ENCODE assay signal across 8 cellular contexts in the genomic region with DNA sequence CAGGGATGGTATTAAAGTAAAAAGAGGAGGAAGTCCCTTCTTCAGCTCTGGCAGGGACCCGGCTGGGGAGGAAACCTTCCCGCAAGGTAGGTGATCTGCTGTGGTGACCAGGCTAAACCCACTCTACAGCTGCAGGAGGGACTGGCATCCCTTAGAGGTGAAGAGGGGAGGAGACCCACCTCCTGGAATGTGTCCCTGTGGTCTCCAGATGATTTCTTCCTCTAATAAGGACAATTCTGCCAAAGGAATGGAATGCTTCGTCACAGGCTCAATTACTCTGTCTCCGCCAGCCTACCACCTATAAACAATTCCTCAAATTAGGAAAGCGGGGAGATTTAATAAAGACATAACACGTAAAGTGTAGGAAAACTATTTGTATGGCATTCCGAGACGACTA.
DNase-seq lines count a peak whose midpoint lies in the region; ATAC-seq lines count a peak whose summit lies in the region.

No MANE protein-coding gene starts in this region.

- peak overlapping the region; percentile 95 for H3K4me3 ChIP-seq in adipocyte (ENCODE audit: low read length)

- peak; percentile 10 for DNase-seq in stimulated activated CD4-positive, alpha-beta T cell treated with anti-CD3 and anti-CD28 coated beads, Interleukin-12 subunit alpha, Interleukin-12 subunit beta, amount 100 ng/mL, for 4 hours
- no peak for DNase-seq in stimulated activated CD4-positive, alpha-beta T cell treated with anti-CD3 and anti-CD28 coated beads, Interleukin-4, amount 100 ng/mL, for 1 hour
- no peak for DNase-seq in adipocyte (ENCODE audit: low read depth)
- peak; percentile 26 for DNase-seq in iPS-NIHi11 (ENCODE audit: low spot score)
- no peak for DNase-seq in stimulated activated naive B cell treated with anti-CD40 and anti-IgM and Interleukin-4, amounts not matched to agents 10 μg/mL and 1 μg/mL and 100 μg/mL, for 72 hours
- DNase-seq in RKO (ENCODE audit: low spot score) = no peak
- DNase-seq in SW480 (ENCODE audit: low spot score) = no peak
- no peak for DNase-seq in NOMO-1 treated with dmso at 0.1 percent for 144 hours (lab: John Stamatoyannopoulos, UW; ENCODE audit: unreplicated experiment)

- peaks cover 0 to 2% of the 10 kb centered on the region in 2 donors for H3K36me3 Mint-ChIP-seq in stimulated activated naive B cell treated with anti-CD40 and anti-IgM and Interleukin-4, amounts not matched to agents 10 μg/mL and 1 μg/mL and 100 μg/mL, for 72 hours

- no peaks in the 10 kb centered on the region for H3K9me3 Mint-ChIP-seq in stimulated activated naive B cell treated with anti-CD40 and anti-IgM and Interleukin-4, amounts not matched to agents 10 μg/mL and 1 μg/mL and 100 μg/mL, for 72 hours

- H3K36me3 ChIP-seq in adipocyte (ENCODE audit: control insufficient read depth, insufficient read depth, low read length, severe bottlenecking) = no peaks in the 10 kb centered on the region

- H3K9ac ChIP-seq in adipocyte (ENCODE audit: low read length) = peak overlapping the region; percentile 92

- H3K4me3 Mint-ChIP-seq in stimulated activated naive B cell treated with anti-CD40 and anti-IgM and Interleukin-4, amounts not matched to agents 10 μg/mL and 1 μg/mL and 100 μg/mL, for 72 hours = peak overlapping the region; percentile 84

- H3K4me1 Mint-ChIP-seq in stimulated activated naive B cell treated with anti-CD40 and anti-IgM and Interleukin-4, amounts not matched to agents 10 μg/mL and 1 μg/mL and 100 μg/mL, for 72 hours = peaks cover 16 to 35% of the 10 kb centered on the region in 2 donors

- no peak for ATAC-seq in stimulated activated naive B cell treated with anti-CD40 and anti-IgM and Interleukin-4, amounts not matched to agents 10 μg/mL and 1 μg/mL and 100 μg/mL, for 72 hours (replicated peaks)

- peaks cover 32% of the 10 kb centered on the region for H3K4me1 ChIP-seq in adipocyte (ENCODE audit: control insufficient read depth, insufficient read depth, low read length)

- H3K9me3 ChIP-seq in adipocyte (ENCODE audit: control insufficient read depth, low read length) = no peaks in the 10 kb centered on the region

- H3K27me3 ChIP-seq in adipocyte (replicated peaks; ENCODE audit: control insufficient read depth, insufficient read depth, low read length) = no peaks in the 10 kb centered on the region

- H3K27me3 Mint-ChIP-seq in stimulated activated naive B cell treated with anti-CD40 and anti-IgM and Interleukin-4, amounts not matched to agents 10 μg/mL and 1 μg/mL and 100 μg/mL, for 72 hours = no peaks in the 10 kb centered on the region

- peak overlapping the region; percentile 70 for H3K27ac Mint-ChIP-seq in stimulated activated naive B cell treated with anti-CD40 and anti-IgM and Interleukin-4, amounts not matched to agents 10 μg/mL and 1 μg/mL and 100 μg/mL, for 72 hours

Comparison
In these comparisons a context has a peak if more than half of its experiments do, and no peak if none do; other contexts are left out.
1. DNase-seq: peak in stimulated activated CD4-positive, alpha-beta T cell treated with anti-CD3 and anti-CD28 coated beads, Interleukin-12 subunit alpha, Interleukin-12 subunit beta, amount 100 ng/mL, for 4 hours (single experiment) and iPS-NIHi11 (single experiment); none in stimulated activated CD4-positive, alpha-beta T cell treated with anti-CD3 and anti-CD28 coated beads, Interleukin-4, amount 100 ng/mL, for 1 hour (single experiment), adipocyte (single experiment), stimulated activated naive B cell treated with anti-CD40 and anti-IgM and Interleukin-4, amounts not matched to agents 10 μg/mL and 1 μg/mL and 100 μg/mL, for 72 hours (single experiment), RKO (single experiment), SW480 (single experiment) and NOMO-1 treated with dmso at 0.1 percent for 144 hours (single experiment).